1 cellular context compared by ENCODE assay signal in the genomic region with DNA sequence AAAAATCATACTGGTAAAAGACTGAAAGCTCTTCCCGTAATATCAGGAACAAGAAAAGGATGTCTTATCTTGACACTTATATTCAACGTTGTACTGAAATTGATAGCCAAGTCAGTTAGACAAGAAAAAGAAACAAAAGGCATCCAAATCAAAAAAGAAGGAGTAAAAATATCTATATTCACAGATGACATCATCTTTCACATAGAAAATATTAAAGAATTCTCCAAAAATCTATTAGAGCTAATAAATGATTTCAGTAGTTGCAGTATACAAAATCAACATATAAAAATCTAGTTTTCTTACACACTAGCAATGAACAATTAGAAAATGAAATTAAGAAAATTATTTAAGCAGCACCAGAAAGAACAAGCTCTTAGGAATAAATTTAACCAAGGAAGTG.
A peak's percentile ranks its signal among the peaks of the same experiment; 100 is the strongest.
TF ChIP-seq lines count a peak whose summit lies in the region.

No MANE protein-coding gene starts in this region.

TF ChIP-seq in HepG2, 621 proteins besides CTCF, POLR2A, EP300 and RAD21:
- TF ChIP-seq ESRRA (CRISPR knock-in tag; IDR thresholded peaks at IDR 0.05; ENCODE audit: low read depth) (no peak), ATF7 (IDR thresholded peaks at IDR 0.05) (peak; percentile 74), ATF7 (CRISPR knock-in tag; IDR thresholded peaks at IDR 0.05) (no peak)
